In genomic region chr1:243287652-243288051, GRCh38 we compare ENCODE assay signal across 7 cellular contexts. TPM values are rescaled to one million over a fixed set of nuclear protein-coding genes. Genes with fewer than 3 reads are reported as not detected.
A peak's percentile ranks its signal among the peaks of the same experiment; 100 is the strongest.
DNase-seq lines count a peak whose midpoint lies in the region; ATAC-seq, FAIRE-seq and TF ChIP-seq lines count a peak whose summit lies in the region.

No MANE protein-coding gene starts in this region.

- H3K27me3 ChIP-seq in bronchial epithelial cell (ENCODE audit: control insufficient read depth, insufficient read depth, low read length), result no peaks in the 10 kb centered on the region
- H3K27me3 ChIP-seq in mucosa of rectum (ENCODE audit: control insufficient read depth in 2 of 2, insufficient read depth in 2 of 2, low read length in 2 of 2), result no peaks in the 10 kb centered on the region
- H3K27me3 ChIP-seq in small intestine (ENCODE audit: control insufficient read depth in 2 of 2, insufficient read depth in 2 of 2, low read length in 2 of 2), result no peaks in the 10 kb centered on the region

- H3K4me3 ChIP-seq in HFF-Myc (replicated peaks; ENCODE audit: low read depth, low read length) (no peak overlapping the region), NB4 (ENCODE audit: low read depth, low read length) (no peak overlapping the region), bronchial epithelial cell (ENCODE audit: low read depth, low read length) (no peak overlapping the region), mucosa of rectum (ENCODE audit: low read length in 2 of 2) (no peak overlapping the region), small intestine (ENCODE audit: low read depth in 1 of 2, low read length in 2 of 2) (no peak overlapping the region)

- peak; percentile 91 for ATAC-seq in GM18508 (IDR thresholded peaks at IDR 0.05; ENCODE audit: insufficient read depth, unreplicated experiment)

- no peak overlapping the region for H3K9ac ChIP-seq in mucosa of rectum (ENCODE audit: low read depth in 1 of 2, low read length in 2 of 2)

- DNase-seq in HFF-Myc (ENCODE audit: extremely low read depth, low read depth) (peak; percentile 67), NB4 (ENCODE audit: low read depth) (peak; percentile 91), bronchial epithelial cell (ENCODE audit: low read depth) (peak; percentile 95), small intestine (no peak), iPS-NIHi11 (ENCODE audit: low spot score) (no peak)

- peaks cover 0 to 3% of the 10 kb centered on the region in 2 donors for H3K4me1 ChIP-seq in mucosa of rectum (ENCODE audit: control insufficient read depth in 2 of 2, insufficient read depth in 2 of 2, low read length in 2 of 2)
- no peaks in the 10 kb centered on the region for H3K4me1 ChIP-seq in small intestine (ENCODE audit: control insufficient read depth in 2 of 2, insufficient read depth in 1 of 2, low read depth in 1 of 2, low read length in 1 of 2)

- no peaks in the 10 kb centered on the region for H3K36me3 ChIP-seq in bronchial epithelial cell (ENCODE audit: control insufficient read depth, insufficient read depth, low read length)
- peaks cover 5 to 7% of the 10 kb centered on the region in 2 donors for H3K36me3 ChIP-seq in mucosa of rectum (ENCODE audit: control insufficient read depth in 2 of 2, insufficient read depth in 2 of 2, low read length in 2 of 2)
- peaks cover 3 to 5% of the 10 kb centered on the region in 2 donors for H3K36me3 ChIP-seq in small intestine (ENCODE audit: control insufficient read depth in 2 of 2, insufficient read depth in 2 of 2, low read length in 2 of 2)

- WGBS in small intestine, 3 donors, result 33 to 76% (median 66%) methylated on average over 1 of the region's 1 CpG

- H3K9me3 ChIP-seq in mucosa of rectum (ENCODE audit: control insufficient read depth in 2 of 2, low read length in 2 of 2) (no peaks in the 10 kb centered on the region), small intestine (ENCODE audit: control insufficient read depth, low read depth) (no peaks in the 10 kb centered on the region)

- TF ChIP-seq CTCF in HFF-Myc (IDR thresholded peaks at IDR 0.05; ENCODE audit: low read depth, low read length, missing control alignments) (no peak), NB4 (IDR thresholded peaks at IDR 0.05; ENCODE audit: low read depth, low read length) (no peak), bronchial epithelial cell (IDR thresholded peaks at IDR 0.05; ENCODE audit: insufficient read depth, low read length, severe bottlenecking) (no peak)

- FAIRE-seq in bronchial epithelial cell (lab: Jason Lieb, UNC), result no peak
- FAIRE-seq in small intestine (lab: Jason Lieb, UNC), result no peak

- TF ChIP-seq POLR2A in NB4 (IDR thresholded peaks at IDR 0.05; ENCODE audit: extremely low read depth, insufficient read length), result no peak

- H3K27ac ChIP-seq in mucosa of rectum (ENCODE audit: low read depth in 2 of 2, low read length in 2 of 2), result peak overlapping the region; percentile 39 to 52
- H3K27ac ChIP-seq in small intestine (ENCODE audit: low read depth in 1 of 2, low read length in 1 of 2), result no peak overlapping the region

RNA-seq across cellular contexts. Expression of gene SDCCAG8, which starts 31.8 kb away (rescaled TPM):
- total RNA-seq in bronchial epithelial cell, result 32.4 and 42.6 TPM in 2 replicates
- 10 to 100 TPM; 19.2 to 26.5 (median 20.8) TPM for polyA plus RNA-seq in small intestine

RNA-seq across cellular contexts. Expression of gene CEP170, which starts 32.6 kb away (rescaled TPM):
- 20.7 and 21.6 TPM in 2 replicates for total RNA-seq in bronchial epithelial cell
- 1 to 10 TPM; 1.1 to 6.5 (median 3.0) TPM for polyA plus RNA-seq in small intestine

Comparison
In these comparisons a context has a peak if more than half of its experiments do, and no peak if none do; other contexts are left out.
1. DNase-seq: peak in HFF-Myc (single experiment), NB4 (single experiment) and bronchial epithelial cell (single experiment); none in small intestine (single experiment) and iPS-NIHi11 (single experiment).
2. H3K27ac ChIP-seq: peak in mucosa of rectum (2 of 2); none in small intestine (0 of 2).